ENCODE assay signal across 8 cellular contexts in the genomic region with DNA sequence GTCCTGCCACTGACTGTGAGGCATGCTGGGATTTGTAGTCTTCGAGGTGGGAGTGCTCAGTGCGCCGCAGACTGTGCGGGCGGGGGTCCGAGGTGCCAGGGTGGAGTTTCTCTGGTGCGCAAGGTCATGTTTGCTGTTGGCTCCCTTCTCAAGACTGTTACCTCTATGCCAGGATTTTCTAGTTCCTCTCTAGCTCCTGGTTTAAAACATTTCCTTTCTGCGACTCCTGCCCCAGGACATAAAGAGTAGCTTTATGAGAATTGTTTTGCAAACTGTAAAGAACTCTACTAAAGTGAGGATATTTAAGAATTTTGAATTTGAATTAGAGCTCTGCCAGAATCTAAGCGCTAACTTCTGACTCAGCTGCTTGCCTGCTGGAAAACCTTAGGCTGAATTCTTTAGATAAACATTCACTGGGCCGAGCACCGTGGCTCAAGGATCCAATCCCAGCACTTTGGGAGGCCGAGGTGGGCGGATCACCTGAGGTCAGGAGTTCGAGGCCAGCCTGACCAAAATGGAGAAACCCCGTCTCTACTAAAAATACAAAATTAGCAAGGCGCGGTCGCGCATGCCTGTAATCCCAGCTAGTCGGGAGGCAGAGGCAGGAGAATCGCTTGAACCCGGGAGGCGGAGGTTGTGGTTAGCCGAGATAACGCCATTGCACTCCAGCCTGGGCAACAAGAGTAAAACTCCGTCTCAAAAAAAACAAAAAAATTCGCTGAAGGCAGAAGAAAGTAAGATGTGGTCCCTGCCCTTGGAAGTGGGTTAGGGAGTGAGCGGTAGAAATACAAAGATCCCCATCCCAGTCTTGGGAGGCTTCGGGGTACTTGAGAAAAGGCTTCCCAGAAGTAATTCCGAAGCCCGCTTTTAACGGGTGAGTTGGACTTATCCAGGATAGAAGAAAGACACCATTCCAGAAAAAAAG. TPM values are rescaled to one million over a fixed set of nuclear protein-coding genes. Genes with fewer than 3 reads are reported as not detected.
DNase-seq lines count a peak whose midpoint lies in the region; ATAC-seq and TF ChIP-seq lines count a peak whose summit lies in the region.

No MANE protein-coding gene starts in this region.

- no peak for TF ChIP-seq POLR2A in prostate gland (IDR thresholded peaks at IDR 0.05)

- H3K27ac ChIP-seq in DND-41 (ENCODE audit: low read length) (peak overlapping the region; percentile 95), VCaP (peak overlapping the region; percentile 98), prostate gland (peak overlapping the region; percentile 100)

- peaks cover 43% of the 10 kb centered on the region for H3K79me2 ChIP-seq in DND-41 (ENCODE audit: insufficient read depth, low read length)

- H3K9me3 ChIP-seq in DND-41 (ENCODE audit: insufficient read depth, low read length, severe bottlenecking): no peaks in the 10 kb centered on the region
- no peaks in the 10 kb centered on the region for H3K9me3 ChIP-seq in prostate gland

- H3K4me3 ChIP-seq in DND-41 (ENCODE audit: low read depth in 1 of 2, low read length in 2 of 2) (peak overlapping the region; percentile 80 to 94; a peak in 3 of 4 replicates), fibroblast of villous mesenchyme (ENCODE audit: low read depth, low read length) (peak overlapping the region; percentile 96), prostate gland (peak overlapping the region; percentile 90 to 94)

- peaks cover 26% of the 10 kb centered on the region; the same call in 1 of the 2 replicates for H4K20me1 ChIP-seq in DND-41 (ENCODE audit: insufficient read depth, low read length)

- H3K4me2 ChIP-seq in DND-41 (ENCODE audit: insufficient read depth, low read length): peak overlapping the region; percentile 71

- ATAC-seq in DND-41 (ENCODE audit: insufficient read depth, low read depth) (peak; percentile 92), HG03066 (IDR thresholded peaks at IDR 0.05; ENCODE audit: low read depth, unreplicated experiment) (peak; percentile 53), GM21825 (IDR thresholded peaks at IDR 0.05; ENCODE audit: unreplicated experiment) (no peak), HG03520 (IDR thresholded peaks at IDR 0.05; ENCODE audit: unreplicated experiment) (no peak), GM21390 (IDR thresholded peaks at IDR 0.05; ENCODE audit: unreplicated experiment) (no peak)

- H3K4me1 ChIP-seq in DND-41 (ENCODE audit: insufficient read depth, low read length) (peaks cover 30% of the 10 kb centered on the region), prostate gland (replicated peaks) (peaks cover 4% of the 10 kb centered on the region)

- H3K36me3 ChIP-seq in DND-41 (ENCODE audit: insufficient read depth, low read length): peaks cover 5% of the 10 kb centered on the region; the same call in 1 of the 2 replicates
- no peaks in the 10 kb centered on the region for H3K36me3 ChIP-seq in prostate gland

- intact Hi-C loops in prostate gland (cut with DNase I): no loop called here

- TF ChIP-seq CTCF in DND-41 (IDR thresholded peaks at IDR 0.05; ENCODE audit: borderline replicate concordance, extremely low read depth, low read length, poor library complexity, severe bottlenecking): no peak
- TF ChIP-seq CTCF in VCaP (conservative IDR thresholded peaks at IDR 0.05): no peak
- TF ChIP-seq CTCF in fibroblast of villous mesenchyme (IDR thresholded peaks at IDR 0.05; ENCODE audit: insufficient read depth, low read depth, low read length): no peak
- TF ChIP-seq CTCF in prostate gland (IDR thresholded peaks at IDR 0.05): no peak

- peak overlapping the region; percentile 86 for H3K9ac ChIP-seq in DND-41 (ENCODE audit: low read depth, low read length)

- peak overlapping the region; percentile 90 for H2AFZ ChIP-seq in DND-41 (ENCODE audit: low read depth, low read length)

- WGBS in prostate gland: 53% methylated on average over 32 of the region's 32 CpGs

- H3K27me3 ChIP-seq in DND-41 (ENCODE audit: insufficient read depth, low read length, poor library complexity): no peaks in the 10 kb centered on the region
- H3K27me3 ChIP-seq in prostate gland (replicated peaks; ENCODE audit: insufficient read depth): no peaks in the 10 kb centered on the region

- DNase-seq in DND-41 (peak; percentile 94), fibroblast of villous mesenchyme (ENCODE audit: low read depth) (peak; percentile 98), prostate gland (ENCODE audit: low spot score) (peak; percentile 6)

RNA-seq across cellular contexts. Expression of a gene that starts 1.0 kb away (rescaled TPM):
- total RNA-seq in fibroblast of villous mesenchyme: 42.5 and 52.2 TPM in 2 replicates
- total RNA-seq in prostate gland: 10 to 100 TPM; 36.2 to 47.5 TPM

RNA-seq across cellular contexts. Expression of a gene that starts 28.1 kb away (rescaled TPM):
- under 0.01 TPM in 1 of 2 replicates, not detected in the other for total RNA-seq in fibroblast of villous mesenchyme
- 1 to 10 TPM in 1 of 2 donors, under 1 TPM in 1; 0.32 to 1.6 TPM for total RNA-seq in prostate gland

Comparison
In these comparisons a context has a peak if more than half of its experiments do, and no peak if none do; other contexts are left out.
1. ATAC-seq: peak in DND-41 (single experiment) and HG03066 (single experiment); none in GM21825 (single experiment), HG03520 (single experiment) and GM21390 (single experiment).
2. DNase-seq: peak in every context shown above with its lines; median percentile 98 in fibroblast of villous mesenchyme; 94 in DND-41; 6 in prostate gland.
3. Peak in every context shown above with its lines, with median percentiles within 50 percentile points of each other: H3K27ac ChIP-seq and H3K4me3 ChIP-seq.